ENCODE assay signal across 10 cellular contexts in the genomic region with DNA sequence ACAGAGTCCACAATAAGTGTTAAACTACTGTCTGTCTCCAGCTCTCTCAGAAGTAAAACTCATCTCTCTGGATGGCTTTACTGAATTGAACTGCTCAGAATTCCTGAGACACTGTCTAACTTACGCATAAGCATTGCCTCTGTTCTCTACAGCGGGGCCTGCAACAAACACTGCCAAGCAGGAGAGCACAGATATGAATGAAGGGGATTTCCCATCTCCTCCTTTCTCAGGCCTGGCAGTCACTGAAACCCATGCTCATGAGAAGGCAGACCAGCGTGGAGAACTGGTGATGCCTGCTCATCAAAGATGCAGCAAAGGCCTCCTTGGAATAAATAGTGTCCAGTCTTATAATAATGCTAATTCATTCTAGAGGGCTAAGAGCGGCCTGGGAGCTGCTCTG. TPM values are rescaled to one million over a fixed set of nuclear protein-coding genes. Genes with fewer than 3 reads are reported as not detected.
DNase-seq lines count a peak whose midpoint lies in the region; ATAC-seq, FAIRE-seq and TF ChIP-seq lines count a peak whose summit lies in the region.
"Had no signal": no experiment of that assay in that cellular context is flagged by ENCODE, and none has a peak within 500 bp of the region (broad histone marks: within the 10 kb centered on the region; RNA-seq: fewer than 3 reads in every experiment).

No MANE protein-coding gene starts in this region.

- H3K4me3 Mint-ChIP-seq in astrocyte (ENCODE audit: unreplicated experiment), result no peak overlapping the region

- H3K4me2 ChIP-seq in astrocyte (ENCODE audit: low read length), result no peak overlapping the region

- H3K4me1 ChIP-seq in astrocyte (ENCODE audit: insufficient read depth, low read length) (peaks cover 11% of the 10 kb centered on the region), aorta (ENCODE audit: control insufficient read depth in 1 of 2, insufficient read depth in 2 of 2, low read length in 2 of 2) (no peaks in the 10 kb centered on the region)

- H3K4me1 Mint-ChIP-seq in astrocyte (ENCODE audit: low read depth, unreplicated experiment), result peaks cover 46% of the 10 kb centered on the region

- no peak for FAIRE-seq in astrocyte (lab: Jason Lieb, UNC)

- ATAC-seq in left cardiac atrium (peak; percentile 27 to 86), Right ventricle myocardium superior (ENCODE audit: poor library complexity) (no peak), HG03342 (IDR thresholded peaks at IDR 0.05; ENCODE audit: unreplicated experiment) (peak; percentile 68), aorta (ENCODE audit: low FRiP score) (no peak)
- ATAC-seq: mucosa of descending colon had no signal

- H3K4me3 ChIP-seq in astrocyte (ENCODE audit: insufficient read depth, low read depth, low read length) (no peak overlapping the region), aorta (ENCODE audit: low read length in 2 of 2) (no peak overlapping the region)
- H3K4me3 ChIP-seq: mucosa of descending colon had no signal

- no peaks in the 10 kb centered on the region for H3K79me2 ChIP-seq in astrocyte (ENCODE audit: insufficient read depth, low read length)

- peak overlapping the region; percentile 26 for H3K27ac ChIP-seq in astrocyte (ENCODE audit: low read depth, low read length)
- no peak overlapping the region for H3K27ac ChIP-seq in aorta (ENCODE audit: low read depth in 1 of 2, low read length in 2 of 2)

- intact Hi-C loops in left cardiac atrium (cut with DNase I), result no loop called here
- intact Hi-C loops in Right ventricle myocardium superior (cut with DNase I), result no loop called here
- intact Hi-C loops in aorta (cut with DNase I), result no loop called here

- no peak overlapping the region for H3K9ac ChIP-seq in astrocyte (ENCODE audit: low read length)

- H4K20me1 ChIP-seq in astrocyte (ENCODE audit: insufficient read depth, low read length), result no peaks in the 10 kb centered on the region

- H3K9me3 Mint-ChIP-seq in astrocyte (ENCODE audit: unreplicated experiment), result no peaks in the 10 kb centered on the region

- no peaks in the 10 kb centered on the region for H3K27me3 Mint-ChIP-seq in astrocyte (ENCODE audit: low read depth, unreplicated experiment)

- H3K27me3 ChIP-seq in astrocyte (ENCODE audit: insufficient read depth, low read length) (no peaks in the 10 kb centered on the region), aorta (ENCODE audit: control insufficient read depth in 1 of 2, insufficient read depth in 2 of 2, low read length in 1 of 2) (no peaks in the 10 kb centered on the region)

- no peak for DNase-seq in left cardiac atrium
- DNase-seq in Right ventricle myocardium superior, result no peak
- peak; percentile 67 for DNase-seq in astrocyte (ENCODE audit: low read depth)
- DNase-seq in MV-4-11 (lab: John Stamatoyannopoulos, UW), result no peak
- no peak for DNase-seq in epidermal melanocyte (ENCODE audit: insufficient read length, low spot score)
- DNase-seq in superior temporal gyrus (ENCODE audit: extremely low spot score), result no peak
- DNase-seq in aorta, result no peak
- DNase-seq: mucosa of descending colon, NCI-H1694 treated with DMSO at 0.1 percent for 48 hours had no signal

- peak overlapping the region; percentile 41 for H3K27ac Mint-ChIP-seq in astrocyte (ENCODE audit: unreplicated experiment)

- H2AFZ ChIP-seq in astrocyte (ENCODE audit: low read depth, low read length), result no peak overlapping the region

- no peak for TF ChIP-seq CTCF in astrocyte (IDR thresholded peaks at IDR 0.05; ENCODE audit: insufficient read depth, low read depth, low read length)

- H3K36me3 ChIP-seq in astrocyte (ENCODE audit: insufficient read depth, low read length), result no peaks in the 10 kb centered on the region
- no peaks in the 10 kb centered on the region for H3K36me3 ChIP-seq in aorta (ENCODE audit: control insufficient read depth in 1 of 2, insufficient read depth in 2 of 2, low read length in 1 of 2)

- WGBS in aorta, 2 donors, result 94 to 95% methylated on average over 4 of the region's 4 CpGs

- H3K9me3 ChIP-seq in astrocyte (ENCODE audit: insufficient read depth, low read depth, low read length), result no peaks in the 10 kb centered on the region
- H3K9me3 ChIP-seq in aorta (ENCODE audit: control insufficient read depth, low read length), result no peaks in the 10 kb centered on the region
- H3K9me3 ChIP-seq: mucosa of descending colon had no signal

- no peaks in the 10 kb centered on the region for H3K36me3 Mint-ChIP-seq in astrocyte (ENCODE audit: low read depth, unreplicated experiment)

RNA-seq across cellular contexts. Expression of a gene that starts 10.3 kb away (rescaled TPM):
- total RNA-seq in left cardiac atrium, result 1 to 10 TPM; 1.0 to 1.6 TPM
- 0.11 TPM for total RNA-seq in Right ventricle myocardium superior
- 0.50 and 1.4 TPM in 2 replicates for total RNA-seq in astrocyte
- 1 to 10 TPM; 1.5 to 3.1 TPM for total RNA-seq in aorta
- under 1 TPM in 1 of 2 donors, not detected in 1; 0.50 TPM for polyA plus RNA-seq in aorta

Comparison
In these comparisons a context has a peak if more than half of its experiments do, and no peak if none do; other contexts are left out.
1. ATAC-seq: peak in left cardiac atrium (2 of 2) and HG03342 (single experiment); none in Right ventricle myocardium superior (single experiment) and aorta (single experiment).